10 cellular contexts compared by ENCODE assay signal in the genomic region with DNA sequence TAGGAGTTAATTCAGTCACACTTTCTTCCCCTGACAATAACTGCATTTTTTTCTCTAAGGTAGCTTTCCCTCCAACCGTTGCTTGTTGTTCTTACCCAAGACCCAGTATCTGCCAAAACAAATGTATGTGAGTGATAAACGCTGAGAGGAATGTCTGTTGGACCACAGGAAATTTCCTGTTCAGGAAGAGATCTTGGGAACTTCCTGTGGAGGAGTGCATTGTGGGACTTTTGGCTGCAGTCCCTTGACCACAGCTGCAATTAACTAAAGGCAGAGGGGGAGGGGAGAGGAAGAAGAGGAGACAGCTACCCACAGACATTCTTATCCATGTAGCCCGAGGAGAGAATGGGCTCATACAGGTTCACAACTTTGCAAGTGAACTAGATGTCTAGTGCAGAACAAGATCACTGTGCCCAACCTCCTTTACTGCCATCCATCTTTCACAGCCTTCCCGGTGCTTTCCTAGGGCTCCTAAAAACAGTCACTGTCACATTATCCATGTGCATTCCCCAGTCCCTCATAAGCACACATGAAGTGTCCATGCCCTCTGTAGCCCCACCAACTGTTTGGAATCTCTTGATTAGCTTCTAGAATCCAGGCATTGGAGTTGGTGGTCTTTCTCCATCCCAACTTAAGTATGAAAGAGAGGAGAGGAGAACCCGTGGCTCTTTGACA.
DNase-seq lines count a peak whose midpoint lies in the region; ATAC-seq, FAIRE-seq and TF ChIP-seq lines count a peak whose summit lies in the region.
"Had no signal": no experiment of that assay in that cellular context is flagged by ENCODE, and none has a peak within 500 bp of the region (broad histone marks: within the 10 kb centered on the region; RNA-seq: fewer than 3 reads in every experiment).

No MANE protein-coding gene starts in this region.

- H3K9me2 ChIP-seq in OCI-LY1 (ENCODE audit: low read depth, low read length), result no peaks in the 10 kb centered on the region

- H3K4me2 ChIP-seq in OCI-LY1 (ENCODE audit: low read length) (no peak overlapping the region), osteoblast (ENCODE audit: insufficient read depth, low read length) (peak overlapping the region; percentile 47)

- no peak for DNase-seq in GM12891 (ENCODE audit: insufficient read length, low spot score)
- peak; percentile 55 for DNase-seq in osteoblast (ENCODE audit: insufficient read length, low spot score, missing footprints)
- no peak for DNase-seq in activated naive CD4-positive, alpha-beta T cell treated with anti-CD3 and anti-CD28 coated beads for 36 hours
- no peak for DNase-seq in activated CD4-positive, alpha-beta T cell treated with anti-CD3 and anti-CD28 coated beads, Interleukin-2, amount 50 U/mL, for 48 hours
- DNase-seq: NCI-H526 treated with DMSO at 0.1 percent for 48 hours; stimulated activated CD4-positive, alpha-beta T cell treated with anti-CD3 and anti-CD28 coated beads, Interleukin-2, amount 100 ng/mL, for 48 hours had no signal

- H3K9ac ChIP-seq in OCI-LY1 (ENCODE audit: low read length), result no peak overlapping the region

- H3K4me3 Mint-ChIP-seq in dendritic cell treated with granulocyte-macrophage colony-stimulating factor and Interleukin-4, amounts not matched to agents 40 ng/mL and 50 ng/mL, for 4 days, result no peak overlapping the region
- H3K4me3 Mint-ChIP-seq in activated naive CD4-positive, alpha-beta T cell treated with anti-CD3 and anti-CD28 coated beads for 36 hours, result no peak overlapping the region

- H3K4me1 ChIP-seq in OCI-LY1 (ENCODE audit: insufficient read depth, low read length, severe bottlenecking) (peaks cover 44% of the 10 kb centered on the region), osteoblast (ENCODE audit: insufficient read depth, low read length) (peaks cover 55% of the 10 kb centered on the region)

- no peaks in the 10 kb centered on the region for H3K36me3 ChIP-seq in OCI-LY1 (ENCODE audit: insufficient read depth, low read length)
- H3K36me3 ChIP-seq in osteoblast (ENCODE audit: insufficient read depth, low read length), result no peaks in the 10 kb centered on the region

- peaks cover 77% of the 10 kb centered on the region for H3K36me3 Mint-ChIP-seq in dendritic cell treated with granulocyte-macrophage colony-stimulating factor and Interleukin-4, amounts not matched to agents 40 ng/mL and 50 ng/mL, for 4 days (ENCODE audit: low read depth)
- H3K36me3 Mint-ChIP-seq in activated naive CD4-positive, alpha-beta T cell treated with anti-CD3 and anti-CD28 coated beads for 36 hours (ENCODE audit: low read depth), result peaks cover 13% of the 10 kb centered on the region

- H3K27me3 Mint-ChIP-seq in dendritic cell treated with granulocyte-macrophage colony-stimulating factor and Interleukin-4, amounts not matched to agents 40 ng/mL and 50 ng/mL, for 4 days, result no peaks in the 10 kb centered on the region
- no peaks in the 10 kb centered on the region for H3K27me3 Mint-ChIP-seq in activated naive CD4-positive, alpha-beta T cell treated with anti-CD3 and anti-CD28 coated beads for 36 hours (ENCODE audit: low read depth)

- H3K27ac Mint-ChIP-seq in dendritic cell treated with granulocyte-macrophage colony-stimulating factor and Interleukin-4, amounts not matched to agents 40 ng/mL and 50 ng/mL, for 4 days, result peak overlapping the region; percentile 89
- H3K27ac Mint-ChIP-seq in activated naive CD4-positive, alpha-beta T cell treated with anti-CD3 and anti-CD28 coated beads for 36 hours, result no peak overlapping the region

- peak; percentile 54 for FAIRE-seq in GM12891 (lab: Jason Lieb, UNC)

- no peaks in the 10 kb centered on the region for H4K20me1 ChIP-seq in OCI-LY1 (ENCODE audit: insufficient read depth, low read length)
- no peaks in the 10 kb centered on the region for H4K20me1 ChIP-seq in osteoblast (ENCODE audit: insufficient read depth, low read length)

- ATAC-seq in GM19397 (IDR thresholded peaks at IDR 0.05; ENCODE audit: unreplicated experiment) (no peak), HG02610 (IDR thresholded peaks at IDR 0.05; ENCODE audit: unreplicated experiment) (no peak)

- CTCF ChIA-PET in activated naive CD4-positive, alpha-beta T cell treated with anti-CD3 and anti-CD28 coated beads for 36 hours (lab: Charles Lee), result interaction anchor here (1.5 kb wide), 1 partner anchor 33 kb away, joined by 3 read pairs; no protein-coding TSS in a partner anchor

- H3K4me1 Mint-ChIP-seq in dendritic cell treated with granulocyte-macrophage colony-stimulating factor and Interleukin-4, amounts not matched to agents 40 ng/mL and 50 ng/mL, for 4 days (ENCODE audit: low read depth), result peaks cover 88% of the 10 kb centered on the region
- H3K4me1 Mint-ChIP-seq in activated naive CD4-positive, alpha-beta T cell treated with anti-CD3 and anti-CD28 coated beads for 36 hours (ENCODE audit: low read depth), result peaks cover 44% of the 10 kb centered on the region

- H2AFZ ChIP-seq in OCI-LY1 (ENCODE audit: low read length) (no peak overlapping the region), osteoblast (ENCODE audit: low read length) (no peak overlapping the region)

- intact Hi-C loops in dendritic cell treated with granulocyte-macrophage colony-stimulating factor and Interleukin-4, amounts not matched to agents 40 ng/mL and 50 ng/mL, for 4 days (cut with micrococcal nuclease), result no loop called here
- intact Hi-C loops in activated naive CD4-positive, alpha-beta T cell treated with anti-CD3 and anti-CD28 coated beads for 36 hours (cut with micrococcal nuclease), result no loop called here

- H3K27ac ChIP-seq in OCI-LY1 (ENCODE audit: low read depth, low read length, poor library complexity, severe bottlenecking), result peak overlapping the region; percentile 44
- H3K27ac ChIP-seq in osteoblast (ENCODE audit: low read depth, low read length), result peak overlapping the region; percentile 91

- H3K27me3 ChIP-seq in OCI-LY1 (ENCODE audit: insufficient read depth, low read length) (no peaks in the 10 kb centered on the region), osteoblast (ENCODE audit: insufficient read depth, low read length) (no peaks in the 10 kb centered on the region)

- no peak for TF ChIP-seq POLR2A in GM12891 (IDR thresholded peaks at IDR 0.05; ENCODE audit: low read depth, low read length)

- TF ChIP-seq CTCF in OCI-LY1 (IDR thresholded peaks at IDR 0.05; ENCODE audit: low read length) (no peak), osteoblast (IDR thresholded peaks at IDR 0.05; ENCODE audit: extremely low read depth, low read depth, low read length) (no peak)

- no peaks in the 10 kb centered on the region for H3K79me2 ChIP-seq in OCI-LY1 (ENCODE audit: insufficient read depth, low read length)
- H3K79me2 ChIP-seq in osteoblast (ENCODE audit: insufficient read depth, low read length), result peaks cover 14% of the 10 kb centered on the region

- no peaks in the 10 kb centered on the region for H3K9me3 ChIP-seq in OCI-LY1 (ENCODE audit: low read length)
- no peaks in the 10 kb centered on the region for H3K9me3 ChIP-seq in osteoblast (ENCODE audit: low read depth, low read length)

- H3K9me3 Mint-ChIP-seq in dendritic cell treated with granulocyte-macrophage colony-stimulating factor and Interleukin-4, amounts not matched to agents 40 ng/mL and 50 ng/mL, for 4 days, result no peaks in the 10 kb centered on the region
- no peaks in the 10 kb centered on the region for H3K9me3 Mint-ChIP-seq in activated naive CD4-positive, alpha-beta T cell treated with anti-CD3 and anti-CD28 coated beads for 36 hours

- no peaks in the 10 kb centered on the region for H3F3A ChIP-seq in OCI-LY1 (ENCODE audit: insufficient read depth, low read length)

- H3K4me3 ChIP-seq in OCI-LY1 (ENCODE audit: low read depth, low read length, poor library complexity, severe bottlenecking) (no peak overlapping the region), osteoblast (ENCODE audit: insufficient read depth, low read length) (no peak overlapping the region)

TF ChIP-seq in GM12891, 5 proteins besides CTCF, POLR2A, EP300 and RAD21:
- no peak for TF ChIP-seq POLR2AphosphoS5 (IDR thresholded peaks at IDR 0.05; ENCODE audit: low read depth, low read length)
- TF ChIP-seq PAX5 (IDR thresholded peaks at IDR 0.05; ENCODE audit: insufficient read depth, low read length, severe bottlenecking), result no peak
- no peak for TF ChIP-seq TAF1 (IDR thresholded peaks at IDR 0.05; ENCODE audit: low read depth, low read length)
- no peak for TF ChIP-seq POU2F2 (IDR thresholded peaks at IDR 0.05; ENCODE audit: low read depth, low read length)
- no peak for TF ChIP-seq SPI1 (IDR thresholded peaks at IDR 0.05; ENCODE audit: low read depth, low read length)
